Comparison of ENCODE assay signal across 25 cellular contexts in genomic region chr16:28915181-28915580, GRCh38. TPM values are rescaled to one million over a fixed set of nuclear protein-coding genes. Genes with fewer than 3 reads are reported as not detected.
DNase-seq lines count a peak whose midpoint lies in the region; ATAC-seq and TF ChIP-seq lines count a peak whose summit lies in the region.
"Had no signal": no experiment of that assay in that cellular context is flagged by ENCODE, and none has a peak within 500 bp of the region (broad histone marks: within the 10 kb centered on the region; RNA-seq: fewer than 3 reads in every experiment).

No MANE protein-coding gene starts in this region.

- no peak for ATAC-seq in gastroesophageal sphincter
- ATAC-seq: stimulated activated effector memory CD8-positive, alpha-beta T cell treated with anti-CD3 and anti-CD28 coated beads, Interleukin-12 subunit alpha, Interleukin-12 subunit beta, amount 100 ng/mL, for 72 hours had no signal

- peaks cover 37% of the 10 kb centered on the region for H3K36me3 Mint-ChIP-seq in nephron progenitor cell (ENCODE audit: low read depth)

- CTCF ChIA-PET in AG04449 (lab: Yijun Ruan, JAX), result no interaction called here

- no peak overlapping the region for H3K4me3 ChIP-seq in AG04449 (ENCODE audit: low read depth, low read length)
- no peak overlapping the region for H3K4me3 ChIP-seq in adipocyte (ENCODE audit: low read length)
- H3K4me3 ChIP-seq in fibroblast of the aortic adventitia (ENCODE audit: low read depth, low read length), result no peak overlapping the region
- no peak overlapping the region for H3K4me3 ChIP-seq in tibial artery
- no peak overlapping the region for H3K4me3 ChIP-seq in gastroesophageal sphincter
- H3K4me3 ChIP-seq: HAP-1, ovary, skin epidermis, upper lobe of left lung had no signal

- no peak overlapping the region for H3K4me3 Mint-ChIP-seq in nephron progenitor cell
- H3K4me3 Mint-ChIP-seq: activated CD4-positive, alpha-beta T cell treated with anti-CD3 and anti-CD28 coated beads, Interleukin-2, amount 10 ng/mL, durations not matched to agents 24 days and 14 days; activated naive CD4-positive, alpha-beta T cell treated with anti-CD3 and anti-CD28 coated beads, Interleukin-2, amount 50 U/mL, for 24 hours; CD8-positive, alpha-beta memory T cell; stimulated activated effector memory CD8-positive, alpha-beta T cell treated with anti-CD3 and anti-CD28 coated beads, Interleukin-12 subunit alpha, Interleukin-12 subunit beta, amount 100 ng/mL, for 72 hours had no signal

- TF ChIP-seq CTCF in AG04449 (IDR thresholded peaks at IDR 0.05; ENCODE audit: insufficient read depth, low read length, missing control alignments), result no peak
- TF ChIP-seq CTCF in fibroblast of the aortic adventitia (IDR thresholded peaks at IDR 0.05; ENCODE audit: insufficient read depth, low read length), result no peak
- TF ChIP-seq CTCF in tibial artery (IDR thresholded peaks at IDR 0.05), result no peak
- TF ChIP-seq CTCF in nephron progenitor cell (IDR thresholded peaks at IDR 0.05), result no peak
- TF ChIP-seq CTCF in gastroesophageal sphincter (IDR thresholded peaks at IDR 0.05), result no peak

- H3K27ac ChIP-seq in tibial artery, result no peak overlapping the region
- no peak overlapping the region for H3K27ac ChIP-seq in gastroesophageal sphincter
- H3K27ac ChIP-seq: ovary, skin epidermis, upper lobe of left lung had no signal

- no peak for TF ChIP-seq EP300 in gastroesophageal sphincter (IDR thresholded peaks at IDR 0.05)

- H3K9ac ChIP-seq in adipocyte (ENCODE audit: low read length), result no peak overlapping the region

- TF ChIP-seq POLR2A in gastroesophageal sphincter (IDR thresholded peaks at IDR 0.05), result no peak

- intact Hi-C loops in tibial artery (cut with DNase I; ENCODE audit: low total_unique reads), result loop anchor here (10.0 kb wide), 1 partner anchor 60 kb away; the partner anchor contains the start of gene SPNS1

- H3K36me3 ChIP-seq in adipocyte (ENCODE audit: control insufficient read depth, insufficient read depth, low read length, severe bottlenecking) (peaks cover 32% of the 10 kb centered on the region), tibial artery (peaks cover 26 to 85% (median 39%) of the 10 kb centered on the region in 3 donors), gastroesophageal sphincter (peaks cover 0 to 89% of the 10 kb centered on the region in 2 donors)
- H3K36me3 ChIP-seq: HAP-1, ovary had no signal

- POLR2A ChIA-PET in AG04449 (lab: Yijun Ruan, JAX), result no interaction called here

- H3K4me1 ChIP-seq in adipocyte (ENCODE audit: control insufficient read depth, insufficient read depth, low read length) (no peaks in the 10 kb centered on the region), tibial artery (no peaks in the 10 kb centered on the region), gastroesophageal sphincter (no peaks in the 10 kb centered on the region)
- H3K4me1 ChIP-seq: HAP-1, upper lobe of left lung had no signal

- H3K9me3 ChIP-seq in adipocyte (ENCODE audit: control insufficient read depth, low read length) (no peaks in the 10 kb centered on the region), tibial artery (no peaks in the 10 kb centered on the region), gastroesophageal sphincter (no peaks in the 10 kb centered on the region)
- H3K9me3 ChIP-seq: HAP-1, ovary, upper lobe of left lung had no signal

- DNase-seq in AG04449 (ENCODE audit: low read depth, low spot score) (peak; percentile 31), HS-27A (ENCODE audit: low read depth) (peak; percentile 60), adipocyte (ENCODE audit: low read depth) (peak; percentile 50), fibroblast of the aortic adventitia (ENCODE audit: low read depth) (peak; percentile 83), tibial artery (no peak), nephron progenitor cell (no peak), DMS79 (lab: John Stamatoyannopoulos, UW) (no peak)
- DNase-seq: 8988T; activated CD4-positive, alpha-beta T cell treated with anti-CD3 and anti-CD28 coated beads, Interleukin-2, amount 10 ng/mL, durations not matched to agents 24 days and 14 days; activated T-cell treated with anti-CD3 and anti-CD28 coated beads for 4 hours; CD8-positive, alpha-beta memory T cell; central memory CD4-positive, alpha-beta T cell; hypothalamus; KBM-7; NCI-H1436 treated with DMSO at 0.1 percent for 48 hours; NCI-H345; NK-92 treated with Interleukin-12 subunit alpha and Interleukin-12 subunit beta, amount 100 ng/mL, for 24 hours; ovary; SHP77 treated with DMSO at 0.1 percent for 48 hours had no signal

- no peak overlapping the region for H3K27ac Mint-ChIP-seq in nephron progenitor cell
- H3K27ac Mint-ChIP-seq: activated CD4-positive, alpha-beta T cell treated with anti-CD3 and anti-CD28 coated beads, Interleukin-2, amount 10 ng/mL, durations not matched to agents 24 days and 14 days; activated naive CD4-positive, alpha-beta T cell treated with anti-CD3 and anti-CD28 coated beads, Interleukin-2, amount 50 U/mL, for 24 hours; CD8-positive, alpha-beta memory T cell; stimulated activated effector memory CD8-positive, alpha-beta T cell treated with anti-CD3 and anti-CD28 coated beads, Interleukin-12 subunit alpha, Interleukin-12 subunit beta, amount 100 ng/mL, for 72 hours had no signal

- peaks cover 3% of the 10 kb centered on the region for H3K4me1 Mint-ChIP-seq in nephron progenitor cell
- H3K4me1 Mint-ChIP-seq: activated CD4-positive, alpha-beta T cell treated with anti-CD3 and anti-CD28 coated beads, Interleukin-2, amount 10 ng/mL, durations not matched to agents 24 days and 14 days; activated naive CD4-positive, alpha-beta T cell treated with anti-CD3 and anti-CD28 coated beads, Interleukin-2, amount 50 U/mL, for 24 hours; stimulated activated effector memory CD8-positive, alpha-beta T cell treated with anti-CD3 and anti-CD28 coated beads, Interleukin-12 subunit alpha, Interleukin-12 subunit beta, amount 100 ng/mL, for 72 hours had no signal

- no peaks in the 10 kb centered on the region for H3K27me3 Mint-ChIP-seq in nephron progenitor cell (ENCODE audit: low read depth, poor library complexity)
- H3K27me3 Mint-ChIP-seq: activated CD4-positive, alpha-beta T cell treated with anti-CD3 and anti-CD28 coated beads, Interleukin-2, amount 10 ng/mL, durations not matched to agents 24 days and 14 days; activated naive CD4-positive, alpha-beta T cell treated with anti-CD3 and anti-CD28 coated beads, Interleukin-2, amount 50 U/mL, for 24 hours; CD8-positive, alpha-beta memory T cell had no signal

- H3K9me3 Mint-ChIP-seq in nephron progenitor cell, result no peaks in the 10 kb centered on the region
- H3K9me3 Mint-ChIP-seq: activated CD4-positive, alpha-beta T cell treated with anti-CD3 and anti-CD28 coated beads, Interleukin-2, amount 10 ng/mL, durations not matched to agents 24 days and 14 days; activated naive CD4-positive, alpha-beta T cell treated with anti-CD3 and anti-CD28 coated beads, Interleukin-2, amount 50 U/mL, for 24 hours; CD8-positive, alpha-beta memory T cell; stimulated activated effector memory CD8-positive, alpha-beta T cell treated with anti-CD3 and anti-CD28 coated beads, Interleukin-12 subunit alpha, Interleukin-12 subunit beta, amount 100 ng/mL, for 72 hours had no signal

- H3K27me3 ChIP-seq in adipocyte (replicated peaks; ENCODE audit: control insufficient read depth, insufficient read depth, low read length) (no peaks in the 10 kb centered on the region), tibial artery (no peaks in the 10 kb centered on the region), gastroesophageal sphincter (no peaks in the 10 kb centered on the region)
- H3K27me3 ChIP-seq: ovary, upper lobe of left lung had no signal

RNA-seq across cellular contexts. Expression of gene RABEP2, which starts 9.9 kb away (rescaled TPM):
- total RNA-seq in fibroblast of the aortic adventitia (ENCODE audit: low replicate concordance), result 27.4 and 30.4 TPM in 2 replicates
- 10 to 100 TPM; 18.9 to 30.2 (median 24.9) TPM for total RNA-seq in gastroesophageal sphincter

RNA-seq across cellular contexts. Expression of gene CD19, which starts 16.6 kb away (rescaled TPM):
- total RNA-seq in fibroblast of the aortic adventitia (ENCODE audit: low replicate concordance), result 0.33 TPM in 1 of 2 replicates, not detected in the other
- not detected for total RNA-seq in gastroesophageal sphincter
- total RNA-seq: activated CD4-positive, alpha-beta T cell treated with anti-CD3 and anti-CD28 coated beads, Interleukin-2, amount 10 ng/mL, durations not matched to agents 24 days and 14 days; CD8-positive, alpha-beta memory T cell had no signal

RNA-seq across cellular contexts. Expression of gene NFATC2IP, which starts 35.6 kb away (rescaled TPM):
- total RNA-seq in fibroblast of the aortic adventitia (ENCODE audit: low replicate concordance) (22.1 and 59.2 TPM in 2 replicates), gastroesophageal sphincter (10 to 100 TPM; 13.9 to 28.0 (median 22.8) TPM)

RNA-seq across cellular contexts. Expression of gene ATP2A1, which starts 36.9 kb away (rescaled TPM):
- total RNA-seq in fibroblast of the aortic adventitia (ENCODE audit: low replicate concordance) (0.18 TPM in 1 of 2 replicates, not detected in the other), gastroesophageal sphincter (under 1 TPM in 1 of 4 donors, not detected in 3; 0.31 TPM)

RNA-seq across cellular contexts. Expression of gene SH2B1, which starts 51.5 kb away (rescaled TPM):
- total RNA-seq in fibroblast of the aortic adventitia (ENCODE audit: low replicate concordance), result 9.0 and 13.1 TPM in 2 replicates
- total RNA-seq in gastroesophageal sphincter, result 10 to 100 TPM; 23.6 to 51.0 (median 28.3) TPM

Comparison
In these comparisons a context has a peak if more than half of its experiments do, and no peak if none do; other contexts are left out.
1. DNase-seq: peak in AG04449 (single experiment), HS-27A (single experiment), adipocyte (single experiment) and fibroblast of the aortic adventitia (single experiment); none in tibial artery (0 of 2), nephron progenitor cell (single experiment) and DMS79 (single experiment).